ENCODE assay signal across 13 cellular contexts in the genomic region with DNA sequence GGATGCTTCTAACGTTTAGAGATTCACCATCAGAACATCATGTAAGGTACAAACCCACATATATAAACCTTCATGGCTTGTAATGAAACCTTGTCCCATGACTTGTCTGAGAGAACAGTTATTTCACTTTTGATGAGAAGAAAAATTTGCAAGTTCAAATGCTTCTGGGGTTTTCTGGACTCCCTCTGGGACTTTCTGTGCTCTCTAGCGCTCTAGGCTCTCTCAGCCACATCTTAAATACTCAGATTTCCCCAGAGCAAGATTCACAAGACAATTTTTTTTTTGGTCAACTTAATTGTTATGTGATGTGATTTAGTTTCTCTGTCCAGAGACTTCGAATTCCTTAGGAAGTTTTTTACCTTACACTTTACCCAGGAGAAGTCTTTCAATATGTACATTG.
DNase-seq lines count a peak whose midpoint lies in the region; ATAC-seq and TF ChIP-seq lines count a peak whose summit lies in the region.
"Had no signal": no experiment of that assay in that cellular context is flagged by ENCODE, and none has a peak within 500 bp of the region (broad histone marks: within the 10 kb centered on the region; RNA-seq: fewer than 3 reads in every experiment).

No MANE protein-coding gene starts in this region.

- no peaks in the 10 kb centered on the region for H3K27me3 ChIP-seq in osteoblast (ENCODE audit: insufficient read depth, low read length)
- H3K27me3 ChIP-seq: breast epithelium had no signal

- in situ Hi-C loops in ACHN (cut with HindIII; ENCODE audit: low pct_ligation_motif_present, low pct_unique_long_range_greater_than_20kb, low sequenced_read_pairs): no loop called here

- H3K9me3 ChIP-seq in osteoblast (ENCODE audit: low read depth, low read length): no peaks in the 10 kb centered on the region
- H3K9me3 ChIP-seq: breast epithelium had no signal

- H3K4me2 ChIP-seq in osteoblast (ENCODE audit: insufficient read depth, low read length): no peak overlapping the region

- TF ChIP-seq CTCF in osteoblast (IDR thresholded peaks at IDR 0.05; ENCODE audit: extremely low read depth, low read depth, low read length) (no peak), lower leg skin (IDR thresholded peaks at IDR 0.05) (no peak)

- no peaks in the 10 kb centered on the region for H3K36me3 ChIP-seq in osteoblast (ENCODE audit: insufficient read depth, low read length)
- H3K36me3 ChIP-seq: breast epithelium had no signal

- no peak for TF ChIP-seq POLR2A in lower leg skin (IDR thresholded peaks at IDR 0.05)

- WGBS in lower leg skin, 2 donors: 66 to 69% methylated on average over 3 of the region's 3 CpGs

- H4K20me1 ChIP-seq in osteoblast (ENCODE audit: insufficient read depth, low read length): no peaks in the 10 kb centered on the region

- H2AFZ ChIP-seq in osteoblast (ENCODE audit: low read length): no peak overlapping the region

- ATAC-seq in GM18867 (IDR thresholded peaks at IDR 0.05; ENCODE audit: unreplicated experiment) (peak; percentile 59), GM21576 (IDR thresholded peaks at IDR 0.05; ENCODE audit: unreplicated experiment) (peak; percentile 75), HG03095 (IDR thresholded peaks at IDR 0.05; ENCODE audit: unreplicated experiment) (peak; percentile 73)
- ATAC-seq: activated naive CD4-positive, alpha-beta T cell treated with anti-CD3 and anti-CD28 coated beads, Interleukin-2, amount 50 U/mL, for 72 hours; stimulated activated naive CD8-positive, alpha-beta T cell treated with anti-CD3 and anti-CD28 coated beads, Interleukin-15, amount 100 ng/mL, for 72 hours had no signal

- H3K4me3 ChIP-seq in osteoblast (ENCODE audit: insufficient read depth, low read length) (no peak overlapping the region), lower leg skin (ENCODE audit: low read depth, poor library complexity, severe bottlenecking) (no peak overlapping the region)
- H3K4me3 ChIP-seq: breast epithelium, skin epidermis had no signal

- intact Hi-C loops in lower leg skin (cut with DNase I; ENCODE audit: low total_unique reads): no loop called here

- H3K79me2 ChIP-seq in osteoblast (ENCODE audit: insufficient read depth, low read length): no peaks in the 10 kb centered on the region

- peak; percentile 21 for DNase-seq in osteoblast (ENCODE audit: insufficient read length, low spot score, missing footprints)
- no peak for DNase-seq in ACHN
- DNase-seq in activated CD4-positive, alpha-beta T cell treated with anti-CD3 and anti-CD28 coated beads for 1 hour: no peak
- no peak for DNase-seq in lower leg skin (ENCODE audit: low spot score in 2 of 2)
- DNase-seq: CD4-positive, alpha-beta T cell; stimulated activated naive CD8-positive, alpha-beta T cell treated with anti-CD3 and anti-CD28 coated beads, Interleukin-15, amount 100 ng/mL, for 72 hours had no signal

- no peaks in the 10 kb centered on the region for H3K4me1 ChIP-seq in osteoblast (ENCODE audit: insufficient read depth, low read length)
- H3K4me1 ChIP-seq: breast epithelium had no signal

- no peak overlapping the region for H3K27ac ChIP-seq in osteoblast (ENCODE audit: low read depth, low read length)
- H3K27ac ChIP-seq: breast epithelium, skin epidermis, VCaP had no signal
